ENCODE assay signal across 11 cellular contexts in genomic region chr17:77892469-77893143, GRCh38.
DNase-seq lines count a peak whose midpoint lies in the region; ATAC-seq and TF ChIP-seq lines count a peak whose summit lies in the region.
"Had no signal": no experiment of that assay in that cellular context is flagged by ENCODE, and none has a peak within 500 bp of the region (broad histone marks: within the 10 kb centered on the region; RNA-seq: fewer than 3 reads in every experiment).

No MANE protein-coding gene starts in this region.

- H3K79me2 ChIP-seq in KMS-11 (ENCODE audit: insufficient read depth, low read depth), result no peaks in the 10 kb centered on the region

- H3K9me3 ChIP-seq in neutrophil, result no peaks in the 10 kb centered on the region

- POLR2A ChIA-PET in activated CD4-positive, alpha-beta T cell treated with anti-CD3 and anti-CD28 coated beads for 36 hours (lab: Charles Lee), result no interaction called here

- no peak overlapping the region for H2AFZ ChIP-seq in KMS-11 (ENCODE audit: low read depth)

- H3K36me3 Mint-ChIP-seq in activated CD4-positive, alpha-beta T cell treated with anti-CD3 and anti-CD28 coated beads for 36 hours (ENCODE audit: low read depth), result no peaks in the 10 kb centered on the region
- no peaks in the 10 kb centered on the region for H3K36me3 Mint-ChIP-seq in activated CD4-positive, alpha-beta T cell treated with anti-CD3 and anti-CD28 coated beads, Interleukin-2, amount 10 ng/mL, durations not matched to agents 24 days and 14 days (ENCODE audit: low read depth)
- H3K36me3 Mint-ChIP-seq in activated T-cell treated with anti-CD3 and anti-CD28 coated beads, Interleukin-2, amount 50 U/mL, for 72 hours (ENCODE audit: insufficient read depth in 2 of 2), result no peaks in the 10 kb centered on the region

- peaks cover 15% of the 10 kb centered on the region for H3K4me1 Mint-ChIP-seq in activated CD4-positive, alpha-beta T cell treated with anti-CD3 and anti-CD28 coated beads for 36 hours
- H3K4me1 Mint-ChIP-seq in activated CD4-positive, alpha-beta T cell treated with anti-CD3 and anti-CD28 coated beads, Interleukin-2, amount 10 ng/mL, durations not matched to agents 24 days and 14 days, result peaks cover 11% of the 10 kb centered on the region
- H3K4me1 Mint-ChIP-seq in activated T-cell treated with anti-CD3 and anti-CD28 coated beads, Interleukin-2, amount 50 U/mL, for 72 hours (ENCODE audit: low read depth), result peaks cover 32% of the 10 kb centered on the region

- H3K9me3 Mint-ChIP-seq in activated CD4-positive, alpha-beta T cell treated with anti-CD3 and anti-CD28 coated beads for 36 hours (ENCODE audit: low read depth), result no peaks in the 10 kb centered on the region
- no peaks in the 10 kb centered on the region for H3K9me3 Mint-ChIP-seq in activated CD4-positive, alpha-beta T cell treated with anti-CD3 and anti-CD28 coated beads, Interleukin-2, amount 10 ng/mL, durations not matched to agents 24 days and 14 days
- no peaks in the 10 kb centered on the region for H3K9me3 Mint-ChIP-seq in activated T-cell treated with anti-CD3 and anti-CD28 coated beads, Interleukin-2, amount 50 U/mL, for 72 hours

- no peak overlapping the region for H3K27ac ChIP-seq in KMS-11
- no peak overlapping the region for H3K27ac ChIP-seq in neutrophil
- H3K27ac ChIP-seq: C4-2B had no signal

- CTCF ChIA-PET in activated CD4-positive, alpha-beta T cell treated with anti-CD3 and anti-CD28 coated beads for 36 hours (lab: Charles Lee), result interaction anchor here (0.6 to 1.6 kb wide), 5 partner anchors 8 to 121 kb away, joined by 3 to 5 read pairs (median 3); no protein-coding TSS in a partner anchor

- H3K4me3 Mint-ChIP-seq in activated CD4-positive, alpha-beta T cell treated with anti-CD3 and anti-CD28 coated beads for 36 hours, result no peak overlapping the region
- no peak overlapping the region for H3K4me3 Mint-ChIP-seq in activated CD4-positive, alpha-beta T cell treated with anti-CD3 and anti-CD28 coated beads, Interleukin-2, amount 10 ng/mL, durations not matched to agents 24 days and 14 days
- no peak overlapping the region for H3K4me3 Mint-ChIP-seq in activated T-cell treated with anti-CD3 and anti-CD28 coated beads, Interleukin-2, amount 50 U/mL, for 72 hours

- H4K20me1 ChIP-seq in KMS-11 (ENCODE audit: insufficient read depth), result no peaks in the 10 kb centered on the region

- intact Hi-C loops in activated CD4-positive, alpha-beta T cell treated with anti-CD3 and anti-CD28 coated beads for 36 hours (cut with DNase I, micrococcal nuclease), result no loop called here
- intact Hi-C loops in activated CD4-positive, alpha-beta T cell treated with anti-CD3 and anti-CD28 coated beads, Interleukin-2, amount 10 ng/mL, durations not matched to agents 24 days and 14 days (cut with micrococcal nuclease), result no loop called here

- H3K36me3 ChIP-seq in KMS-11 (ENCODE audit: insufficient read depth) (no peaks in the 10 kb centered on the region), neutrophil (no peaks in the 10 kb centered on the region)

- peaks cover 17% of the 10 kb centered on the region for H3K4me1 ChIP-seq in KMS-11 (ENCODE audit: low read depth, poor library complexity, severe bottlenecking)
- peaks cover 13 to 16% of the 10 kb centered on the region in 2 experiments for H3K4me1 ChIP-seq in neutrophil (ENCODE audit: control insufficient read depth in 1 of 2, insufficient read depth in 1 of 2, low read depth in 1 of 2, low read length in 1 of 2)

- H3K27me3 Mint-ChIP-seq in activated CD4-positive, alpha-beta T cell treated with anti-CD3 and anti-CD28 coated beads for 36 hours, result no peaks in the 10 kb centered on the region
- H3K27me3 Mint-ChIP-seq in activated CD4-positive, alpha-beta T cell treated with anti-CD3 and anti-CD28 coated beads, Interleukin-2, amount 10 ng/mL, durations not matched to agents 24 days and 14 days, result peaks cover 34% of the 10 kb centered on the region
- peaks cover 8% of the 10 kb centered on the region for H3K27me3 Mint-ChIP-seq in activated T-cell treated with anti-CD3 and anti-CD28 coated beads, Interleukin-2, amount 50 U/mL, for 72 hours (ENCODE audit: low read depth)

- peak; percentile 37 for DNase-seq in activated CD4-positive, alpha-beta T cell treated with anti-CD3 and anti-CD28 coated beads for 36 hours
- DNase-seq in activated CD4-positive, alpha-beta T cell treated with anti-CD3 and anti-CD28 coated beads, Interleukin-2, amount 10 ng/mL, durations not matched to agents 24 days and 14 days, result no peak
- no peak for DNase-seq in cardiac fibroblast (ENCODE audit: low read depth in 2 of 2)
- no peak for DNase-seq in left lobe of liver (ENCODE audit: low spot score)
- no peak for DNase-seq in activated T-cell treated with anti-CD3 and anti-CD28 coated beads, Interleukin-2, amount 50 U/mL, for 72 hours
- no peak for DNase-seq in cerebellar nuclear complex (lab: John Stamatoyannopoulos, UW)
- DNase-seq: anterior cingulate cortex, NCI-H2171 had no signal

- H3K4me2 ChIP-seq in KMS-11, result no peak overlapping the region

- no peak overlapping the region for H3K9ac ChIP-seq in KMS-11

- no peak overlapping the region for H3K27ac Mint-ChIP-seq in activated CD4-positive, alpha-beta T cell treated with anti-CD3 and anti-CD28 coated beads for 36 hours
- H3K27ac Mint-ChIP-seq in activated CD4-positive, alpha-beta T cell treated with anti-CD3 and anti-CD28 coated beads, Interleukin-2, amount 10 ng/mL, durations not matched to agents 24 days and 14 days, result no peak overlapping the region
- no peak overlapping the region for H3K27ac Mint-ChIP-seq in activated T-cell treated with anti-CD3 and anti-CD28 coated beads, Interleukin-2, amount 50 U/mL, for 72 hours

- TF ChIP-seq CTCF in KMS-11 (conservative IDR thresholded peaks at IDR 0.05; ENCODE audit: low read depth, low read length), result peak; percentile 41; the same call in 1 of the 2 replicates
- TF ChIP-seq CTCF in cardiac fibroblast (IDR thresholded peaks at IDR 0.05; ENCODE audit: low read depth, low read length), result peak; percentile 13
- peak; percentile 14 for TF ChIP-seq CTCF in neutrophil (IDR thresholded peaks at IDR 0.05)

- ATAC-seq in activated CD4-positive, alpha-beta T cell treated with anti-CD3 and anti-CD28 coated beads for 36 hours, result no peak
- ATAC-seq in left lobe of liver, result no peak
- ATAC-seq in activated T-cell treated with anti-CD3 and anti-CD28 coated beads, Interleukin-2, amount 50 U/mL, for 72 hours (replicated peaks in 1 of 2), result no peak

- H3K4me3 ChIP-seq in KMS-11 (IDR thresholded peaks at IDR 0.05; ENCODE audit: insufficient read depth, low read depth, low read length), result no peak overlapping the region
- no peak overlapping the region for H3K4me3 ChIP-seq in cardiac fibroblast (replicated peaks in 1 of 2; ENCODE audit: low read depth in 2 of 2, low read length in 2 of 2)
- H3K4me3 ChIP-seq in neutrophil (ENCODE audit: low read depth in 1 of 2, low read length in 1 of 2), result no peak overlapping the region

- no peaks in the 10 kb centered on the region for H3K27me3 ChIP-seq in KMS-11 (ENCODE audit: insufficient read depth, low read depth)
- peaks cover 28% of the 10 kb centered on the region for H3K27me3 ChIP-seq in neutrophil
